Comparison of ENCODE assay signal across 9 cellular contexts in the genomic region with DNA sequence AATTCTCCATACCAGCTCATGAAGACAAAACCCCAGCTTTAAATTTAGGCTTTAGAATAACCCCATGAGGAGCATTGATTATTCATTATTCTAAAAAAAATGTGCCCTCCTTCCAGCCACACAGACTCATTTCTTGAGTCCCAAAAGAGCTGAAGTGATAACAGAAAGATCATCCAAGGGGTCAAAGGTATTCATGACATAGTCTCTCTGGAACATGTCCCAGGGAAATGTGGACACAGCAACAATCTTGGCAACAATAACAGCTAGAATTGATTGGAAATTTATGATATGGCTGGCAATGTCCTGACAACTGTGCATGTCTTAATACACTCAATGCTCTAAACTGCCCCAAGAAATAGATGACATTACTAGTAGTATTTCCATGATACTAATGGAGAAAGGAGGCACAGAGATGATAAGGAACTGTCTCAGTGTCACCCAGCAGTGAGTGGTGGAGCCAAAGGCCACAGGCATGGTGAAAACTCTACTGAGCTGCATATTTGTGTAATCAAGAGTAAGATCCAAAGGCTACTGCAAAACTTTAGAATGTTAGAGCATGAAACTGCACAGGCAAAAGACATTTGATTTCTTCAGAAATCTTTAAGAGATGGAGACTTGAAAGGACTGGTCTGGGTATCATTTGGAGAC. TPM values are rescaled to one million over a fixed set of nuclear protein-coding genes. Genes with fewer than 3 reads are reported as not detected.
"Had no signal": no experiment of that assay in that cellular context is flagged by ENCODE, and none has a peak within 500 bp of the region (broad histone marks: within the 10 kb centered on the region; RNA-seq: fewer than 3 reads in every experiment).

No MANE protein-coding gene starts in this region.

- H2AFZ ChIP-seq: GM23338 had no signal

- ATAC-seq: GM23338, K562 had no signal

- DNase-seq: H9, HCEC 1CT, IMR-90, KG1 had no signal

- H3K4me1 Mint-ChIP-seq: GM23338, H9 had no signal

- H3K4me2 ChIP-seq: GM23338 had no signal

- H3K4me3 ChIP-seq: GM23338, K562 had no signal

- H3K4me3 Mint-ChIP-seq: GM23338, H9 had no signal

- H3K27ac ChIP-seq: HL-60 had no signal

- FAIRE-seq: H1, H54, K562 had no signal

RNA-seq across cellular contexts. Expression of a gene that starts 37.3 kb away (rescaled TPM):
- total RNA-seq: GM23338, H1, H9, IMR-90 had no signal
- polyA plus RNA-seq: GM23338, H1, IMR-90 had no signal

RNA-seq across cellular contexts. Expression of a gene that starts 58.5 kb away (rescaled TPM):
- total RNA-seq: GM23338, H1, H9, IMR-90 had no signal
- polyA plus RNA-seq: GM23338, H1, IMR-90 had no signal
